1 cellular context compared by ENCODE assay signal in genomic region chr2:113167115-113167932, GRCh38.
A peak's percentile ranks its signal among the peaks of the same experiment; 100 is the strongest.
TF ChIP-seq lines count a peak whose summit lies in the region.

No MANE protein-coding gene starts in this region.

TF ChIP-seq in HepG2, 621 proteins besides CTCF, POLR2A, EP300 and RAD21 (continued from another document and continues in another):
- TF ChIP-seq SKIL (CRISPR knock-in tag; IDR thresholded peaks at IDR 0.05; ENCODE audit: borderline replicate concordance) (peak; percentile 98), NFYB (CRISPR knock-in tag; IDR thresholded peaks at IDR 0.05) (peak; percentile 77), ZNF580 (CRISPR knock-in tag; IDR thresholded peaks at IDR 0.05; ENCODE audit: borderline replicate concordance, low read depth) (peak; percentile 98), ZBTB37 (CRISPR knock-in tag; IDR thresholded peaks at IDR 0.05) (peak; percentile 50; the same call in 1 of the 2 replicates), SMAD3 (CRISPR knock-in tag; IDR thresholded peaks at IDR 0.05) (peak; percentile 83; the same call in 1 of the 2 replicates), ZBTB14 (CRISPR knock-in tag; IDR thresholded peaks at IDR 0.05) (no peak), SCMH1 (CRISPR knock-in tag; IDR thresholded peaks at IDR 0.05; ENCODE audit: borderline replicate concordance) (no peak), HNRNPUL1 (IDR thresholded peaks at IDR 0.05; ENCODE audit: low read depth, low read length) (no peak), ZNF788 (CRISPR knock-in tag; IDR thresholded peaks at IDR 0.05; ENCODE audit: borderline replicate concordance) (peak; percentile 99), XRCC5 (optimal IDR thresholded peaks at IDR 0.05; ENCODE audit: low read length) (peak; percentile 71), SNAPC2 (CRISPR knock-in tag; IDR thresholded peaks at IDR 0.05) (peak; percentile 79), ZNF879 (CRISPR knock-in tag; IDR thresholded peaks at IDR 0.05) (no peak), MAF1 (CRISPR knock-in tag; IDR thresholded peaks at IDR 0.05; ENCODE audit: borderline replicate concordance) (no peak; the same call in 1 of the 2 replicates), ETV5 (CRISPR knock-in tag; IDR thresholded peaks at IDR 0.05; ENCODE audit: borderline replicate concordance) (peak; percentile 91), ZNF549 (CRISPR knock-in tag; IDR thresholded peaks at IDR 0.05) (no peak), ZNF644 (CRISPR knock-in tag; IDR thresholded peaks at IDR 0.05; ENCODE audit: low read depth) (peak; percentile 89), PRDM15 (CRISPR knock-in tag; IDR thresholded peaks at IDR 0.05) (0 out of 2 replicates have a peak, but pooled peaks have one; percentile 45), ZNF776 (CRISPR knock-in tag; IDR thresholded peaks at IDR 0.05) (0 out of 2 replicates have a peak, but pooled peaks have one; percentile 14), FOXK2 (IDR thresholded peaks at IDR 0.05) (peak; percentile 80), PATZ1 (CRISPR knock-in tag; IDR thresholded peaks at IDR 0.05) (peak; percentile 79), HMGXB3 (CRISPR knock-in tag; IDR thresholded peaks at IDR 0.05; ENCODE audit: borderline replicate concordance) (peak; percentile 93), ZNF562 (CRISPR knock-in tag; IDR thresholded peaks at IDR 0.05; ENCODE audit: borderline replicate concordance) (no peak; the same call in 1 of the 2 replicates), ZNF563 (CRISPR knock-in tag; IDR thresholded peaks at IDR 0.05) (peak; percentile 95), ATF5 (CRISPR knock-in tag; IDR thresholded peaks at IDR 0.05; ENCODE audit: low read depth) (0 out of 2 replicates have a peak, but pooled peaks have one; percentile 89), ZNF691 (CRISPR knock-in tag; IDR thresholded peaks at IDR 0.05; ENCODE audit: borderline replicate concordance, low read depth) (peak; percentile 99), MIXL1 (CRISPR knock-in tag; IDR thresholded peaks at IDR 0.05) (peak; percentile 91; the same call in 1 of the 2 replicates), ZFP36 (IDR thresholded peaks at IDR 0.05; ENCODE audit: borderline replicate concordance, low read depth, low read length, partially characterized antibody) (no peak), POLR2AphosphoS2 (IDR thresholded peaks at IDR 0.05; ENCODE audit: low read depth, low read length) (no peak), RAD51 (IDR thresholded peaks at IDR 0.05; ENCODE audit: borderline replicate concordance) (peak; percentile 44; the same call in 1 of the 2 replicates), CCDC6 (CRISPR knock-in tag; IDR thresholded peaks at IDR 0.05) (no peak; the same call in 1 of the 2 replicates), ZSCAN31 (CRISPR knock-in tag; IDR thresholded peaks at IDR 0.05; ENCODE audit: low read depth) (peak; percentile 98), ELK4 (CRISPR knock-in tag; IDR thresholded peaks at IDR 0.05; ENCODE audit: borderline replicate concordance) (no peak)
